Comparison of ENCODE assay signal across 1 cellular context in the genomic region with DNA sequence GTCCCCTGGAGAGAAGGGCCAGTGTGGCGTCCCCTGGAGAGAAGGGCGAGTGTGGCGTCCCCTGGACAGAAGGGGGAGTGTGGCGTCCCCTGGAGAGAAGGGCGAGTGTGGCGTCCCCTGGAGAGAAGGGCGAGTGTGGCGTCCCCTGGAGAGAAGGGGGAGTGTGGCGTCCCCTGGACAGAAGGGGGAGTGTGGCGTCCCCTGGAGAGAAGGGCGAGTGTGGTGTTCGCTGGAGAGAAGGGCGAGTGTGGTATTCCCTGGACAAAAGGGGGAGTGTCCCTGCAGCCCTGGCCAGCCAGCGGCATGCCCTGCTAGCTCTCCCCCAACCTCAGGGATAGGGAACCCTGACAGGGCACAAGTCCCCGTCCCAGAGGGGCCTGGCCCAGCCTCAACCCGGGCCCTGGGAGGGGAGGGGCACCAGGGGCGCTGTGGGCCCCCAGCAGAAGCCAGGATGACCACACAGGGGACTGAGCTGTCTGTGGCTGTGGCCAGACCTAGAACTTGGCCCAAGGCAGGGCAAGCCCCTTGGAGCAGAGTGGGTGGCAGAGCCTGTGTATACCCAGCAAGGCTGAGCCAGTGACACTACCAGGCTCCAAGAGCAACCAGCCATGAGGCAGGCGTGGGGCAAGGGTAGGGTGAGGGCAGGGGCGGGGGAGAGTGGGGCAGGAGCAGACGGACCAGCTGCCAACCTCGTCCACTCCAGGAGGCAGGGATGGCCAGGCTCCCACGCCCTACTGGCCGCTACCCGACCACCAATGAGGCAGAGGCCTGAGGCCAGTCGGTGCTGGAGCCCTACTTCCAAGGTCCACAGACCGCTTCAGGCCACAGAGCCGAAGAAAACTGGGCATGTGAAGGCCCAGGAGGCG.
TF ChIP-seq lines count a peak whose summit lies in the region.

No MANE protein-coding gene starts in this region.

TF ChIP-seq in K562, 482 proteins besides CTCF, POLR2A, EP300 and RAD21:
- TF ChIP-seq, protein P1, sequence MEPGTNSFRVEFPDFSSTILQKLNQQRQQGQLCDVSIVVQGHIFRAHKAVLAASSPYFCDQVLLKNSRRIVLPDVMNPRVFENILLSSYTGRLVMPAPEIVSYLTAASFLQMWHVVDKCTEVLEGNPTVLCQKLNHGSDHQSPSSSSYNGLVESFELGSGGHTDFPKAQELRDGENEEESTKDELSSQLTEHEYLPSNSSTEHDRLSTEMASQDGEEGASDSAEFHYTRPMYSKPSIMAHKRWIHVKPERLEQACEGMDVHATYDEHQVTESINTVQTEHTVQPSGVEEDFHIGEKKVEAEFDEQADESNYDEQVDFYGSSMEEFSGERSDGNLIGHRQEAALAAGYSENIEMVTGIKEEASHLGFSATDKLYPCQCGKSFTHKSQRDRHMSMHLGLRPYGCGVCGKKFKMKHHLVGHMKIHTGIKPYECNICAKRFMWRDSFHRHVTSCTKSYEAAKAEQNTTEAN (CRISPR knock-in tag; IDR thresholded peaks at IDR 0.05) = no peak
- no peak for TF ChIP-seq MYNN (IDR thresholded peaks at IDR 0.05)
- TF ChIP-seq MYNN (CRISPR knock-in tag; IDR thresholded peaks at IDR 0.05) = no peak
- TF ChIP-seq PCBP1 (IDR thresholded peaks at IDR 0.05; ENCODE audit: low read depth, low read length, poor library complexity, severe bottlenecking) = no peak
- peak; percentile 64; the same call in 1 of the 2 replicates for TF ChIP-seq POLR2G (IDR thresholded peaks at IDR 0.05; ENCODE audit: low read depth, low read length)
